ENCODE assay signal across 1 cellular context in the genomic region with DNA sequence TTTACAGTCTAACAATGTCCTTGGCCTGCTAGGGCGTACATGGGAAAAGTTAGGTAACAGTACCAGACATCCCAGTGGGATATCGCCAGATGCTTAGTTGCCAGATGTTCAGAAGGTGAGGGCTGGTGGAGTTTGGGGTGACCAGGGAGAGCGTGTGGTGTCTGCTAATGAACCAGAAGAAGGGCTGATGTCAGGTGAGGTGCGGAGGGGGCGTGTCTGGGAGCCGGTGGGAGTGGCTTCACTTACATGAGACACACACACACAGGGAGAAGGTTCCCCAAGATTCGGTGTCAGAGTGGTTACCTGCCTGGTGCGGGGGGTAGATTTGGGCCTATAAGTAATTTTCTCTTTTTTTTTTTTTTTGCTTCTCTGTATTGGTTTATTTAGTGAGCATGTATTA.
TF ChIP-seq lines count a peak whose summit lies in the region.

No MANE protein-coding gene starts in this region.

TF ChIP-seq in K562, 482 proteins besides CTCF, POLR2A, EP300 and RAD21 (continued from another document):
- TF ChIP-seq, protein P1, sequence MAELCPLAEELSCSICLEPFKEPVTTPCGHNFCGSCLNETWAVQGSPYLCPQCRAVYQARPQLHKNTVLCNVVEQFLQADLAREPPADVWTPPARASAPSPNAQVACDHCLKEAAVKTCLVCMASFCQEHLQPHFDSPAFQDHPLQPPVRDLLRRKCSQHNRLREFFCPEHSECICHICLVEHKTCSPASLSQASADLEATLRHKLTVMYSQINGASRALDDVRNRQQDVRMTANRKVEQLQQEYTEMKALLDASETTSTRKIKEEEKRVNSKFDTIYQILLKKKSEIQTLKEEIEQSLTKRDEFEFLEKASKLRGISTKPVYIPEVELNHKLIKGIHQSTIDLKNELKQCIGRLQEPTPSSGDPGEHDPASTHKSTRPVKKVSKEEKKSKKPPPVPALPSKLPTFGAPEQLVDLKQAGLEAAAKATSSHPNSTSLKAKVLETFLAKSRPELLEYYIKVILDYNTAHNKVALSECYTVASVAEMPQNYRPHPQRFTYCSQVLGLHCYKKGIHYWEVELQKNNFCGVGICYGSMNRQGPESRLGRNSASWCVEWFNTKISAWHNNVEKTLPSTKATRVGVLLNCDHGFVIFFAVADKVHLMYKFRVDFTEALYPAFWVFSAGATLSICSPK (IDR thresholded peaks at IDR 0.05; ENCODE audit: borderline replicate concordance): no peak
- TF ChIP-seq, protein P2, sequence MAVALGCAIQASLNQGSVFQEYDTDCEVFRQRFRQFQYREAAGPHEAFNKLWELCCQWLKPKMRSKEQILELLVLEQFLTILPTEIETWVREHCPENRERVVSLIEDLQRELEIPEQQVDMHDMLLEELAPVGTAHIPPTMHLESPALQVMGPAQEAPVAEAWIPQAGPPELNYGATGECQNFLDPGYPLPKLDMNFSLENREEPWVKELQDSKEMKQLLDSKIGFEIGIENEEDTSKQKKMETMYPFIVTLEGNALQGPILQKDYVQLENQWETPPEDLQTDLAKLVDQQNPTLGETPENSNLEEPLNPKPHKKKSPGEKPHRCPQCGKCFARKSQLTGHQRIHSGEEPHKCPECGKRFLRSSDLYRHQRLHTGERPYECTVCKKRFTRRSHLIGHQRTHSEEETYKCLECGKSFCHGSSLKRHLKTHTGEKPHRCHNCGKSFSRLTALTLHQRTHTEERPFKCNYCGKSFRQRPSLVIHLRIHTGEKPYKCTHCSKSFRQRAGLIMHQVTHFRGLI (CRISPR knock-in tag; IDR thresholded peaks at IDR 0.05): no peak
- TF ChIP-seq RB1 (IDR thresholded peaks at IDR 0.05; ENCODE audit: low read depth): no peak
- TF ChIP-seq EP400 (IDR thresholded peaks at IDR 0.05): no peak
- TF ChIP-seq, protein P3, sequence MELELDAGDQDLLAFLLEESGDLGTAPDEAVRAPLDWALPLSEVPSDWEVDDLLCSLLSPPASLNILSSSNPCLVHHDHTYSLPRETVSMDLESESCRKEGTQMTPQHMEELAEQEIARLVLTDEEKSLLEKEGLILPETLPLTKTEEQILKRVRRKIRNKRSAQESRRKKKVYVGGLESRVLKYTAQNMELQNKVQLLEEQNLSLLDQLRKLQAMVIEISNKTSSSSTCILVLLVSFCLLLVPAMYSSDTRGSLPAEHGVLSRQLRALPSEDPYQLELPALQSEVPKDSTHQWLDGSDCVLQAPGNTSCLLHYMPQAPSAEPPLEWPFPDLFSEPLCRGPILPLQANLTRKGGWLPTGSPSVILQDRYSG (tag; conservative IDR thresholded peaks at IDR 0.05; ENCODE audit: low read depth): no peak
- TF ChIP-seq, protein P4, sequence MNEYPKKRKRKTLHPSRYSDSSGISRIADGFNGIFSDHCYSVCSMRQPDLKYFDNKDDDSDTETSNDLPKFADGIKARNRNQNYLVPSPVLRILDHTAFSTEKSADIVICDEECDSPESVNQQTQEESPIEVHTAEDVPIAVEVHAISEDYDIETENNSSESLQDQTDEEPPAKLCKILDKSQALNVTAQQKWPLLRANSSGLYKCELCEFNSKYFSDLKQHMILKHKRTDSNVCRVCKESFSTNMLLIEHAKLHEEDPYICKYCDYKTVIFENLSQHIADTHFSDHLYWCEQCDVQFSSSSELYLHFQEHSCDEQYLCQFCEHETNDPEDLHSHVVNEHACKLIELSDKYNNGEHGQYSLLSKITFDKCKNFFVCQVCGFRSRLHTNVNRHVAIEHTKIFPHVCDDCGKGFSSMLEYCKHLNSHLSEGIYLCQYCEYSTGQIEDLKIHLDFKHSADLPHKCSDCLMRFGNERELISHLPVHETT (CRISPR knock-in tag; conservative IDR thresholded peaks at IDR 0.05 in 1 of 2, IDR thresholded peaks at IDR 0.05 in 1 of 2): no peak
- TF ChIP-seq CTBP1 (IDR thresholded peaks at IDR 0.05; ENCODE audit: borderline replicate concordance): no peak
